1 cellular context compared by ENCODE assay signal in the genomic region with DNA sequence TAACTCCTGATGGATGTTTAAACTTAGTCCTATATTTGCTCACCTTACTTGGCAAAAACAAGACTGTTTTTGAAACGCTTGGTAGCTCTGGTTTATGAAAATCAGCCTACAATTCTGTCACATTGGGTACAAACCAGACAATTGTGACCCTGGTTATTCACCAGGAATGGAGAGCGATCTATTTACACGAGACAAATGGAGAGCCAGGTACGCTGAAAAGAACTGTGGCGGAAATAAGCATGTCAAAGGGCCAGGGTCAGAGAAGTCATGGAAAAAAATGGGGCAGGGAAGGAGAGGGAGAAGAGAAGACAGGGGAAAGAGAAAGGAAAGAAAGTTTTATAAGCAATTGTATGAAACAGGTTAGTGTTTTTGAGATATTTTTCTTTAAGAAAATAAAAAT.
TF ChIP-seq lines count a peak whose summit lies in the region.

No MANE protein-coding gene starts in this region.

TF ChIP-seq in HepG2, 621 proteins besides CTCF, POLR2A, EP300 and RAD21 (continued from another document):
- TF ChIP-seq, protein P1, sequence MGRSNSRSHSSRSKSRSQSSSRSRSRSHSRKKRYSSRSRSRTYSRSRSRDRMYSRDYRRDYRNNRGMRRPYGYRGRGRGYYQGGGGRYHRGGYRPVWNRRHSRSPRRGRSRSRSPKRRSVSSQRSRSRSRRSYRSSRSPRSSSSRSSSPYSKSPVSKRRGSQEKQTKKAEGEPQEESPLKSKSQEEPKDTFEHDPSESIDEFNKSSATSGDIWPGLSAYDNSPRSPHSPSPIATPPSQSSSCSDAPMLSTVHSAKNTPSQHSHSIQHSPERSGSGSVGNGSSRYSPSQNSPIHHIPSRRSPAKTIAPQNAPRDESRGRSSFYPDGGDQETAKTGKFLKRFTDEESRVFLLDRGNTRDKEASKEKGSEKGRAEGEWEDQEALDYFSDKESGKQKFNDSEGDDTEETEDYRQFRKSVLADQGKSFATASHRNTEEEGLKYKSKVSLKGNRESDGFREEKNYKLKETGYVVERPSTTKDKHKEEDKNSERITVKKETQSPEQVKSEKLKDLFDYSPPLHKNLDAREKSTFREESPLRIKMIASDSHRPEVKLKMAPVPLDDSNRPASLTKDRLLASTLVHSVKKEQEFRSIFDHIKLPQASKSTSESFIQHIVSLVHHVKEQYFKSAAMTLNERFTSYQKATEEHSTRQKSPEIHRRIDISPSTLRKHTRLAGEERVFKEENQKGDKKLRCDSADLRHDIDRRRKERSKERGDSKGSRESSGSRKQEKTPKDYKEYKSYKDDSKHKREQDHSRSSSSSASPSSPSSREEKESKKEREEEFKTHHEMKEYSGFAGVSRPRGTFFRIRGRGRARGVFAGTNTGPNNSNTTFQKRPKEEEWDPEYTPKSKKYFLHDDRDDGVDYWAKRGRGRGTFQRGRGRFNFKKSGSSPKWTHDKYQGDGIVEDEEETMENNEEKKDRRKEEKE (IDR thresholded peaks at IDR 0.05): no peak
- TF ChIP-seq, protein P2, sequence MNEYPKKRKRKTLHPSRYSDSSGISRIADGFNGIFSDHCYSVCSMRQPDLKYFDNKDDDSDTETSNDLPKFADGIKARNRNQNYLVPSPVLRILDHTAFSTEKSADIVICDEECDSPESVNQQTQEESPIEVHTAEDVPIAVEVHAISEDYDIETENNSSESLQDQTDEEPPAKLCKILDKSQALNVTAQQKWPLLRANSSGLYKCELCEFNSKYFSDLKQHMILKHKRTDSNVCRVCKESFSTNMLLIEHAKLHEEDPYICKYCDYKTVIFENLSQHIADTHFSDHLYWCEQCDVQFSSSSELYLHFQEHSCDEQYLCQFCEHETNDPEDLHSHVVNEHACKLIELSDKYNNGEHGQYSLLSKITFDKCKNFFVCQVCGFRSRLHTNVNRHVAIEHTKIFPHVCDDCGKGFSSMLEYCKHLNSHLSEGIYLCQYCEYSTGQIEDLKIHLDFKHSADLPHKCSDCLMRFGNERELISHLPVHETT (CRISPR knock-in tag; conservative IDR thresholded peaks at IDR 0.05): no peak
- no peak for TF ChIP-seq TFDP2 (CRISPR knock-in tag; IDR thresholded peaks at IDR 0.05)
